16 cellular contexts compared by ENCODE assay signal in genomic region chr5:178209334-178210072, GRCh38. TPM values are rescaled to one million over a fixed set of nuclear protein-coding genes. Genes with fewer than 3 reads are reported as not detected.
DNase-seq lines count a peak whose midpoint lies in the region; ATAC-seq, FAIRE-seq and TF ChIP-seq lines count a peak whose summit lies in the region.
"Had no signal": no experiment of that assay in that cellular context is flagged by ENCODE, and none has a peak within 500 bp of the region (broad histone marks: within the 10 kb centered on the region; RNA-seq: fewer than 3 reads in every experiment).

No MANE protein-coding gene starts in this region.

- peaks cover 39 to 49% of the 10 kb centered on the region in 2 donors for H3K4me1 Mint-ChIP-seq in natural killer cell treated with Interleukin-12 subunit alpha and Interleukin-12 subunit beta and Interleukin-15 and Interleukin-18, amount 100 ng/mL, for 72 hours (ENCODE audit: low read depth in 2 of 2)
- H3K4me1 Mint-ChIP-seq in natural killer cell (peaks cover 29 to 45% of the 10 kb centered on the region in 2 donors), activated B cell treated with CpG ODN at 0.5 μM for 24 hours (peaks cover 25% of the 10 kb centered on the region)
- H3K4me1 Mint-ChIP-seq in naive thymus-derived CD4-positive, alpha-beta T cell = peaks cover 28 to 50% (median 35%) of the 10 kb centered on the region in 7 donors

- no peak overlapping the region for H3K27ac ChIP-seq in HepG2 (ENCODE audit: extremely low read length, insufficient read depth, low read length)
- no peak overlapping the region for H3K27ac ChIP-seq in naive thymus-derived CD4-positive, alpha-beta T cell (ENCODE audit: low read depth, low read length)
- H3K27ac ChIP-seq: dorsolateral prefrontal cortex, HL-60, pancreas, tibial artery had no signal

- H2AFZ ChIP-seq in HepG2 (ENCODE audit: low read length) = no peak overlapping the region

- no peak for TF ChIP-seq RAD21 in HepG2 (CRISPR knock-in tag; IDR thresholded peaks at IDR 0.05)

- peaks cover 39% of the 10 kb centered on the region for H4K20me1 ChIP-seq in HepG2 (ENCODE audit: insufficient read depth, low read length)

- intact Hi-C loops in natural killer cell (cut with micrococcal nuclease) (no loop called here), activated B cell treated with CpG ODN at 0.5 μM for 24 hours (cut with micrococcal nuclease) (loop anchor here (10.0 kb wide), 1 partner anchor 415 kb away; the partner anchor contains the start of gene CLK4), HepG2 (cut with micrococcal nuclease; ENCODE audit: unreplicated experiment) (no loop called here)
- intact Hi-C loops in naive thymus-derived CD4-positive, alpha-beta T cell (cut with micrococcal nuclease) = loop anchor here (5.0 to 10.0 kb wide), 6 partner anchors 77 to 1863 kb away; partner anchors contain the start of genes RUFY1 (in 2 of the 2), ARL10 (in 1 of the 2), KIAA1191 (in 1 of the 2) and RMND5B (in 1 of the 2)

- BruUV-seq in HepG2 (replicated peaks; lab: Mats Ljungman, UMichigan) = no TSS peak

- CTCF ChIA-PET in activated B cell treated with CpG ODN at 0.5 μM for 24 hours (lab: Charles Lee) (no interaction called here), HepG2 (lab: Yijun Ruan, JAX; ENCODE audit: low intra/inter-chr PET ratio, low total read pairs) (no interaction called here)
- CTCF ChIA-PET in naive thymus-derived CD4-positive, alpha-beta T cell (lab: Charles Lee) = no interaction called here

- H3K4me3 Mint-ChIP-seq in natural killer cell treated with Interleukin-12 subunit alpha and Interleukin-12 subunit beta and Interleukin-15 and Interleukin-18, amount 100 ng/mL, for 72 hours = no peak overlapping the region
- H3K4me3 Mint-ChIP-seq in natural killer cell (no peak overlapping the region), activated B cell treated with CpG ODN at 0.5 μM for 24 hours (no peak overlapping the region)
- no peak overlapping the region for H3K4me3 Mint-ChIP-seq in naive thymus-derived CD4-positive, alpha-beta T cell

- no peak for ATAC-seq in natural killer cell treated with Interleukin-12 subunit alpha and Interleukin-12 subunit beta and Interleukin-15 and Interleukin-18, amount 100 ng/mL, for 72 hours
- ATAC-seq in natural killer cell (no peak), activated B cell treated with CpG ODN at 0.5 μM for 24 hours (ENCODE audit: low read depth) (no peak), HepG2 (no peak)
- ATAC-seq in naive thymus-derived CD4-positive, alpha-beta T cell = no peak
- ATAC-seq: pancreas, Right ventricle myocardium inferior had no signal

- H3K4me1 ChIP-seq in HepG2 (ENCODE audit: insufficient read depth, low read length) = peaks cover 48% of the 10 kb centered on the region
- peaks cover 11 to 25% of the 10 kb centered on the region in 2 donors for H3K4me1 ChIP-seq in naive thymus-derived CD4-positive, alpha-beta T cell (ENCODE audit: control insufficient read depth in 2 of 2, insufficient read depth in 2 of 2, low read length in 2 of 2)

- H3K4me3 ChIP-seq in HepG2 (replicated peaks in 1 of 3; ENCODE audit: insufficient read depth in 1 of 3, low read depth in 2 of 3, low read length in 3 of 3) = no peak overlapping the region
- no peak overlapping the region for H3K4me3 ChIP-seq in naive thymus-derived CD4-positive, alpha-beta T cell (ENCODE audit: low read length)
- H3K4me3 ChIP-seq: dorsolateral prefrontal cortex, pancreas, tibial artery had no signal

- H3K9me3 ChIP-seq in HepG2 (ENCODE audit: low read length) = no peaks in the 10 kb centered on the region
- no peaks in the 10 kb centered on the region for H3K9me3 ChIP-seq in naive thymus-derived CD4-positive, alpha-beta T cell (ENCODE audit: control insufficient read depth in 2 of 3, low read length in 3 of 3)
- H3K9me3 ChIP-seq: pancreas, tibial artery had no signal

- TF ChIP-seq EP300 in HepG2 (IDR thresholded peaks at IDR 0.05; ENCODE audit: low read depth in 2 of 2, low read length in 2 of 2) (no peak), HepG2 (CRISPR knock-in tag; IDR thresholded peaks at IDR 0.05; ENCODE audit: borderline replicate concordance) (no peak)

- no peak for DNase-seq in natural killer cell treated with Interleukin-12 subunit alpha and Interleukin-12 subunit beta and Interleukin-15 and Interleukin-18, amount 100 ng/mL, for 72 hours (ENCODE audit: low spot score)
- DNase-seq in natural killer cell (no peak), activated B cell treated with CpG ODN at 0.5 μM for 24 hours (no peak), HepG2 (ENCODE audit: low spot score) (no peak), NCI-H1105 (lab: John Stamatoyannopoulos, UW) (no peak), OCI-M1 (lab: John Stamatoyannopoulos, UW) (no peak), ureter (ENCODE audit: low spot score) (no peak)
- DNase-seq in naive thymus-derived CD4-positive, alpha-beta T cell = no peak
- DNase-seq: DMS79; stimulated activated CD4-positive, alpha-beta T cell treated with anti-CD3 and anti-CD28 coated beads, Interleukin-12 subunit alpha, Interleukin-12 subunit beta, amount 100 ng/mL, for 4 hours had no signal

- TF ChIP-seq POLR2A in HepG2 (IDR thresholded peaks at IDR 0.05; ENCODE audit: insufficient read depth in 1 of 2, low read depth in 2 of 2, low read length in 2 of 2) = peak in 1 of 2 experiments; percentile 41; a peak in 1 of 4 replicates

- in situ Hi-C loops in HepG2 (cut with HindIII; ENCODE audit: extremely low pct_ligation_motif_present, low pct_unique_long_range_greater_than_20kb) = no loop called here

- H3K36me3 Mint-ChIP-seq in natural killer cell treated with Interleukin-12 subunit alpha and Interleukin-12 subunit beta and Interleukin-15 and Interleukin-18, amount 100 ng/mL, for 72 hours = peaks cover 35% of the 10 kb centered on the region
- H3K36me3 Mint-ChIP-seq in natural killer cell (no peaks in the 10 kb centered on the region), activated B cell treated with CpG ODN at 0.5 μM for 24 hours (ENCODE audit: low read depth) (peaks cover 88% of the 10 kb centered on the region)
- H3K36me3 Mint-ChIP-seq in naive thymus-derived CD4-positive, alpha-beta T cell = peaks cover 5 to 55% (median 18%) of the 10 kb centered on the region in 5 donors

- POLR2A ChIA-PET in activated B cell treated with CpG ODN at 0.5 μM for 24 hours (lab: Charles Lee) (no interaction called here), HepG2 (lab: Yijun Ruan, JAX) (interaction anchor here (1.6 kb wide), 1 partner anchor 21 kb away, joined by 5 read pairs; no protein-coding TSS in a partner anchor)
- POLR2A ChIA-PET in naive thymus-derived CD4-positive, alpha-beta T cell (lab: Charles Lee) = no interaction called here

- WGBS in HepG2 (ENCODE audit: low lambda C conversion rate) = 96% methylated on average over 6 of the region's 8 CpGs

- peak overlapping the region; percentile 16 to 78 for H3K27ac Mint-ChIP-seq in natural killer cell treated with Interleukin-12 subunit alpha and Interleukin-12 subunit beta and Interleukin-15 and Interleukin-18, amount 100 ng/mL, for 72 hours
- no peak overlapping the region for H3K27ac Mint-ChIP-seq in natural killer cell
- H3K27ac Mint-ChIP-seq in activated B cell treated with CpG ODN at 0.5 μM for 24 hours = peak overlapping the region; percentile 53
- peak overlapping the region in 4 of 9 donors; percentile 9 to 51 (median 30) for H3K27ac Mint-ChIP-seq in naive thymus-derived CD4-positive, alpha-beta T cell

- peaks cover 33% of the 10 kb centered on the region for H3K79me2 ChIP-seq in HepG2 (ENCODE audit: insufficient read depth, low read length)

- H3K36me3 ChIP-seq in HepG2 (replicated peaks in 1 of 2; ENCODE audit: control insufficient read depth in 1 of 2, insufficient read depth in 2 of 2, low read length in 2 of 2) = peaks cover 20 to 85% of the 10 kb centered on the region in 2 experiments
- H3K36me3 ChIP-seq in naive thymus-derived CD4-positive, alpha-beta T cell (ENCODE audit: control insufficient read depth in 2 of 3, insufficient read depth in 3 of 3, low read length in 3 of 3) = peaks cover 35 to 77% (median 38%) of the 10 kb centered on the region in 3 experiments

- H3K27me3 Mint-ChIP-seq in natural killer cell treated with Interleukin-12 subunit alpha and Interleukin-12 subunit beta and Interleukin-15 and Interleukin-18, amount 100 ng/mL, for 72 hours = no peaks in the 10 kb centered on the region
- H3K27me3 Mint-ChIP-seq in natural killer cell (ENCODE audit: low read depth in 2 of 2) = no peaks in the 10 kb centered on the region
- H3K27me3 Mint-ChIP-seq in activated B cell treated with CpG ODN at 0.5 μM for 24 hours = no peaks in the 10 kb centered on the region
- H3K27me3 Mint-ChIP-seq in naive thymus-derived CD4-positive, alpha-beta T cell = no peaks in the 10 kb centered on the region

- no peak overlapping the region for H3K9ac ChIP-seq in HepG2 (ENCODE audit: insufficient read depth, low read depth, low read length)

- no peaks in the 10 kb centered on the region; a peak in 1 of 5 replicates for H3K27me3 ChIP-seq in HepG2 (ENCODE audit: control insufficient read depth in 1 of 2, insufficient read depth in 2 of 2, low read length in 2 of 2)
- no peaks in the 10 kb centered on the region for H3K27me3 ChIP-seq in naive thymus-derived CD4-positive, alpha-beta T cell (ENCODE audit: control insufficient read depth in 2 of 2, insufficient read depth in 2 of 2, low read length in 2 of 2)
- H3K27me3 ChIP-seq: dorsolateral prefrontal cortex, pancreas, tibial artery had no signal

- TF ChIP-seq CTCF in natural killer cell (IDR thresholded peaks at IDR 0.05) (no peak), activated B cell treated with CpG ODN at 0.5 μM for 24 hours (IDR thresholded peaks at IDR 0.05) (no peak), HepG2 (CRISPR knock-in tag; IDR thresholded peaks at IDR 0.05) (no peak)

- H3K4me2 ChIP-seq in HepG2 (ENCODE audit: low read depth, low read length) = no peak overlapping the region

- no peak for FAIRE-seq in HepG2 (lab: Jason Lieb, UNC)
- FAIRE-seq: pancreas had no signal

- H3K9me3 Mint-ChIP-seq in natural killer cell treated with Interleukin-12 subunit alpha and Interleukin-12 subunit beta and Interleukin-15 and Interleukin-18, amount 100 ng/mL, for 72 hours = no peaks in the 10 kb centered on the region
- H3K9me3 Mint-ChIP-seq in natural killer cell (no peaks in the 10 kb centered on the region), activated B cell treated with CpG ODN at 0.5 μM for 24 hours (no peaks in the 10 kb centered on the region)
- peaks cover 0 to under 1% (median 0%) of the 10 kb centered on the region in 11 donors for H3K9me3 Mint-ChIP-seq in naive thymus-derived CD4-positive, alpha-beta T cell

RNA-seq across cellular contexts. Expression of gene HNRNPAB, which starts 5.2 kb away (rescaled TPM):
- 100 to 1,000 TPM; 314 to 481 TPM for total RNA-seq in natural killer cell treated with Interleukin-12 subunit alpha and Interleukin-12 subunit beta and Interleukin-15 and Interleukin-18, amount 100 ng/mL, for 72 hours
- total RNA-seq in natural killer cell (10 to 100 TPM; 77.6 to 98.4 (median 88.4) TPM), activated B cell treated with CpG ODN at 0.5 μM for 24 hours (118 and 120 TPM in 2 replicates), HepG2 (2016; rRNA removed; fragmentation: Illumina TruSeq; extraction: Trizol) (111 and 132 TPM in 2 replicates), ureter (180 TPM)
- 12.0 and 13.3 TPM in 2 replicates for total RNA-seq in HepG2 (2016; cell fraction: cytosol; rRNA removed; fragmentation: Illumina TruSeq; extraction: Trizol; ENCODE audit: low read depth)
- total RNA-seq in HepG2 (2016; cell fraction: insoluble cytoplasmic fraction; rRNA removed; fragmentation: Illumina TruSeq; extraction: Trizol) = 110 and 122 TPM in 2 replicates
- total RNA-seq in HepG2 (2016; cell fraction: membrane; rRNA removed; fragmentation: Illumina TruSeq; extraction: Trizol) = 37.5 and 44.0 TPM in 2 replicates
- 54.8 and 64.8 TPM in 2 replicates for total RNA-seq in HepG2 (2016; cell fraction: nucleus; rRNA removed; fragmentation: Illumina TruSeq; extraction: Trizol)
- 46.1 and 62.6 TPM in 2 replicates for polyA plus RNA-seq in HepG2 (2011; rRNA removed)
- 52.5 and 54.6 TPM in 2 replicates for polyA plus RNA-seq in HepG2 (2011; cell fraction: cytosol; rRNA removed)
- 28.6 and 30.1 TPM in 2 replicates for polyA plus RNA-seq in HepG2 (2011; cell fraction: nucleus; rRNA removed)
- 55.4 and 68.0 TPM in 2 replicates for polyA plus RNA-seq in HepG2 (2012)
- 12.0 and 13.6 TPM in 2 replicates for polyA plus RNA-seq in HepG2 (2016; cell fraction: cytosol; fragmentation: Illumina TruSeq; extraction: Trizol; ENCODE audit: low read depth)
- polyA plus RNA-seq in HepG2 (2016; cell fraction: insoluble cytoplasmic fraction; fragmentation: Illumina TruSeq; extraction: Trizol; ENCODE audit: low read depth) = 241 and 256 TPM in 2 replicates
- 36.3 and 40.6 TPM in 2 replicates for polyA plus RNA-seq in HepG2 (2016; cell fraction: membrane; fragmentation: Illumina TruSeq; extraction: Trizol; ENCODE audit: low read depth)
- 151 and 157 TPM in 2 replicates for polyA plus RNA-seq in HepG2 (2016; cell fraction: nucleus; fragmentation: Illumina TruSeq; extraction: Trizol; ENCODE audit: insufficient read depth, low read depth)
- 17.1 and 71.1 TPM in 2 replicates for polyA minus RNA-seq in HepG2 (2011; rRNA and poly(A)+ RNA removed; ENCODE audit: low replicate concordance)
- polyA minus RNA-seq in HepG2 (2011; cell fraction: cytosol; rRNA and poly(A)+ RNA removed) = 15.4 and 24.9 TPM in 2 replicates
- 26.0 and 31.3 TPM in 2 replicates for polyA minus RNA-seq in HepG2 (2011; cell fraction: nucleus; rRNA and poly(A)+ RNA removed)
- 100 to 1,000 TPM in 1 of 5 experiments, 10 to 100 TPM in 4; 68.9 to 197 (median 82.6) TPM for total RNA-seq in naive thymus-derived CD4-positive, alpha-beta T cell
- polyA plus RNA-seq in naive thymus-derived CD4-positive, alpha-beta T cell = 10 to 100 TPM; 40.6 to 62.4 TPM

RNA-seq across cellular contexts. Expression of gene GMCL2, which starts 22.3 kb away (rescaled TPM):
- total RNA-seq in natural killer cell treated with Interleukin-12 subunit alpha and Interleukin-12 subunit beta and Interleukin-15 and Interleukin-18, amount 100 ng/mL, for 72 hours = not detected
- total RNA-seq in natural killer cell = not detected
- not detected in 2 replicates for total RNA-seq in activated B cell treated with CpG ODN at 0.5 μM for 24 hours
- not detected in 2 replicates for total RNA-seq in HepG2 (2016; rRNA removed; fragmentation: Illumina TruSeq; extraction: Trizol)
- total RNA-seq in HepG2 (2016; cell fraction: cytosol; rRNA removed; fragmentation: Illumina TruSeq; extraction: Trizol; ENCODE audit: low read depth) = not detected in 2 replicates
- not detected in 2 replicates for total RNA-seq in HepG2 (2016; cell fraction: insoluble cytoplasmic fraction; rRNA removed; fragmentation: Illumina TruSeq; extraction: Trizol)
- not detected in 2 replicates for total RNA-seq in HepG2 (2016; cell fraction: membrane; rRNA removed; fragmentation: Illumina TruSeq; extraction: Trizol)
- not detected in 2 replicates for total RNA-seq in HepG2 (2016; cell fraction: nucleus; rRNA removed; fragmentation: Illumina TruSeq; extraction: Trizol)
- 0.03 TPM in 1 of 2 replicates, not detected in the other for polyA plus RNA-seq in HepG2 (2011; rRNA removed)
- not detected in 2 replicates for polyA plus RNA-seq in HepG2 (2011; cell fraction: cytosol; rRNA removed)
- polyA plus RNA-seq in HepG2 (2011; cell fraction: nucleus; rRNA removed) = not detected in 2 replicates
- polyA plus RNA-seq in HepG2 (2012) = 0.05 TPM in 1 of 2 replicates, not detected in the other
- not detected in 2 replicates for polyA plus RNA-seq in HepG2 (2016; cell fraction: cytosol; fragmentation: Illumina TruSeq; extraction: Trizol; ENCODE audit: low read depth)
- polyA plus RNA-seq in HepG2 (2016; cell fraction: insoluble cytoplasmic fraction; fragmentation: Illumina TruSeq; extraction: Trizol; ENCODE audit: low read depth) = not detected in 2 replicates
- polyA plus RNA-seq in HepG2 (2016; cell fraction: membrane; fragmentation: Illumina TruSeq; extraction: Trizol; ENCODE audit: low read depth) = not detected in 2 replicates
- not detected in 2 replicates for polyA plus RNA-seq in HepG2 (2016; cell fraction: nucleus; fragmentation: Illumina TruSeq; extraction: Trizol; ENCODE audit: insufficient read depth, low read depth)
- not detected in 2 replicates for polyA minus RNA-seq in HepG2 (2011; rRNA and poly(A)+ RNA removed; ENCODE audit: low replicate concordance)
- polyA minus RNA-seq in HepG2 (2011; cell fraction: cytosol; rRNA and poly(A)+ RNA removed) = not detected in 2 replicates
- not detected in 2 replicates for polyA minus RNA-seq in HepG2 (2011; cell fraction: nucleus; rRNA and poly(A)+ RNA removed)
- total RNA-seq in naive thymus-derived CD4-positive, alpha-beta T cell = not detected
- polyA plus RNA-seq in naive thymus-derived CD4-positive, alpha-beta T cell = not detected
- total RNA-seq in ureter = not detected
- total RNA-seq: lung microvascular endothelial cell, pancreas, Right ventricle myocardium inferior had no signal
- polyA plus RNA-seq: pancreas had no signal

RNA-seq across cellular contexts. Expression of gene PHYKPL, which starts 23.1 kb away (rescaled TPM):
- total RNA-seq in natural killer cell treated with Interleukin-12 subunit alpha and Interleukin-12 subunit beta and Interleukin-15 and Interleukin-18, amount 100 ng/mL, for 72 hours = 100 to 1,000 TPM; 133 to 191 TPM
- total RNA-seq in natural killer cell (100 to 1,000 TPM; 111 to 134 (median 131) TPM), activated B cell treated with CpG ODN at 0.5 μM for 24 hours (176 and 205 TPM in 2 replicates), HepG2 (2016; rRNA removed; fragmentation: Illumina TruSeq; extraction: Trizol) (6.5 and 18.0 TPM in 2 replicates), ureter (132 TPM)
- 9.3 and 10.3 TPM in 2 replicates for total RNA-seq in HepG2 (2016; cell fraction: cytosol; rRNA removed; fragmentation: Illumina TruSeq; extraction: Trizol; ENCODE audit: low read depth)
- 6.3 and 18.2 TPM in 2 replicates for total RNA-seq in HepG2 (2016; cell fraction: insoluble cytoplasmic fraction; rRNA removed; fragmentation: Illumina TruSeq; extraction: Trizol)
- 12.3 and 14.3 TPM in 2 replicates for total RNA-seq in HepG2 (2016; cell fraction: membrane; rRNA removed; fragmentation: Illumina TruSeq; extraction: Trizol)
- total RNA-seq in HepG2 (2016; cell fraction: nucleus; rRNA removed; fragmentation: Illumina TruSeq; extraction: Trizol) = 28.0 and 31.5 TPM in 2 replicates
- 78.6 and 94.3 TPM in 2 replicates for polyA plus RNA-seq in HepG2 (2011; rRNA removed)
- polyA plus RNA-seq in HepG2 (2011; cell fraction: cytosol; rRNA removed) = 35.8 and 36.7 TPM in 2 replicates
- polyA plus RNA-seq in HepG2 (2011; cell fraction: nucleus; rRNA removed) = 312 and 345 TPM in 2 replicates
- 25.4 and 34.0 TPM in 2 replicates for polyA plus RNA-seq in HepG2 (2012)
- polyA plus RNA-seq in HepG2 (2016; cell fraction: cytosol; fragmentation: Illumina TruSeq; extraction: Trizol; ENCODE audit: low read depth) = 6.9 and 8.7 TPM in 2 replicates
- polyA plus RNA-seq in HepG2 (2016; cell fraction: insoluble cytoplasmic fraction; fragmentation: Illumina TruSeq; extraction: Trizol; ENCODE audit: low read depth) = 6.1 and 7.0 TPM in 2 replicates
- 9.0 and 11.2 TPM in 2 replicates for polyA plus RNA-seq in HepG2 (2016; cell fraction: membrane; fragmentation: Illumina TruSeq; extraction: Trizol; ENCODE audit: low read depth)
- 47.5 and 57.4 TPM in 2 replicates for polyA plus RNA-seq in HepG2 (2016; cell fraction: nucleus; fragmentation: Illumina TruSeq; extraction: Trizol; ENCODE audit: insufficient read depth, low read depth)
- 97.9 and 139 TPM in 2 replicates for polyA minus RNA-seq in HepG2 (2011; rRNA and poly(A)+ RNA removed; ENCODE audit: low replicate concordance)
- polyA minus RNA-seq in HepG2 (2011; cell fraction: cytosol; rRNA and poly(A)+ RNA removed) = 10.3 and 11.5 TPM in 2 replicates
- 134 and 154 TPM in 2 replicates for polyA minus RNA-seq in HepG2 (2011; cell fraction: nucleus; rRNA and poly(A)+ RNA removed)
- total RNA-seq in naive thymus-derived CD4-positive, alpha-beta T cell = 100 to 1,000 TPM; 107 to 265 (median 176) TPM
- polyA plus RNA-seq in naive thymus-derived CD4-positive, alpha-beta T cell = 10 to 100 TPM; 38.8 to 50.2 TPM

RNA-seq across cellular contexts. Expression of gene NHP2, which starts 55.8 kb away (rescaled TPM):
- 100 to 1,000 TPM; 139 to 196 TPM for total RNA-seq in natural killer cell treated with Interleukin-12 subunit alpha and Interleukin-12 subunit beta and Interleukin-15 and Interleukin-18, amount 100 ng/mL, for 72 hours
- total RNA-seq in natural killer cell (10 to 100 TPM; 39.2 to 43.5 (median 40.2) TPM), activated B cell treated with CpG ODN at 0.5 μM for 24 hours (175 and 180 TPM in 2 replicates), HepG2 (2016; rRNA removed; fragmentation: Illumina TruSeq; extraction: Trizol) (96.1 and 113 TPM in 2 replicates), ureter (183 TPM)
- total RNA-seq in HepG2 (2016; cell fraction: cytosol; rRNA removed; fragmentation: Illumina TruSeq; extraction: Trizol; ENCODE audit: low read depth) = 68.1 and 88.8 TPM in 2 replicates
- total RNA-seq in HepG2 (2016; cell fraction: insoluble cytoplasmic fraction; rRNA removed; fragmentation: Illumina TruSeq; extraction: Trizol) = 97.1 and 114 TPM in 2 replicates
- 84.9 and 113 TPM in 2 replicates for total RNA-seq in HepG2 (2016; cell fraction: membrane; rRNA removed; fragmentation: Illumina TruSeq; extraction: Trizol)
- 34.2 and 43.0 TPM in 2 replicates for total RNA-seq in HepG2 (2016; cell fraction: nucleus; rRNA removed; fragmentation: Illumina TruSeq; extraction: Trizol)
- polyA plus RNA-seq in HepG2 (2011; rRNA removed) = 56.2 and 60.8 TPM in 2 replicates
- polyA plus RNA-seq in HepG2 (2011; cell fraction: cytosol; rRNA removed) = 78.2 and 86.1 TPM in 2 replicates
- 29.3 and 29.5 TPM in 2 replicates for polyA plus RNA-seq in HepG2 (2011; cell fraction: nucleus; rRNA removed)
- polyA plus RNA-seq in HepG2 (2012) = 75.3 and 78.7 TPM in 2 replicates
- 93.8 and 147 TPM in 2 replicates for polyA plus RNA-seq in HepG2 (2016; cell fraction: cytosol; fragmentation: Illumina TruSeq; extraction: Trizol; ENCODE audit: low read depth)
- polyA plus RNA-seq in HepG2 (2016; cell fraction: insoluble cytoplasmic fraction; fragmentation: Illumina TruSeq; extraction: Trizol; ENCODE audit: low read depth) = 159 and 169 TPM in 2 replicates
- polyA plus RNA-seq in HepG2 (2016; cell fraction: membrane; fragmentation: Illumina TruSeq; extraction: Trizol; ENCODE audit: low read depth) = 102 and 133 TPM in 2 replicates
- polyA plus RNA-seq in HepG2 (2016; cell fraction: nucleus; fragmentation: Illumina TruSeq; extraction: Trizol; ENCODE audit: insufficient read depth, low read depth) = 79.3 and 81.0 TPM in 2 replicates
- 38.1 and 80.1 TPM in 2 replicates for polyA minus RNA-seq in HepG2 (2011; rRNA and poly(A)+ RNA removed; ENCODE audit: low replicate concordance)
- 25.2 and 34.9 TPM in 2 replicates for polyA minus RNA-seq in HepG2 (2011; cell fraction: cytosol; rRNA and poly(A)+ RNA removed)
- polyA minus RNA-seq in HepG2 (2011; cell fraction: nucleus; rRNA and poly(A)+ RNA removed) = 28.8 and 31.7 TPM in 2 replicates
- 100 to 1,000 TPM in 1 of 5 experiments, 10 to 100 TPM in 4; 50.5 to 149 (median 70.5) TPM for total RNA-seq in naive thymus-derived CD4-positive, alpha-beta T cell
- polyA plus RNA-seq in naive thymus-derived CD4-positive, alpha-beta T cell = 100 to 1,000 TPM; 226 to 231 TPM

Comparison
In these comparisons a context has a peak if more than half of its experiments do, and no peak if none do; other contexts are left out.
1. H3K27ac Mint-ChIP-seq: peak in natural killer cell treated with Interleukin-12 subunit alpha and Interleukin-12 subunit beta and Interleukin-15 and Interleukin-18, amount 100 ng/mL, for 72 hours (2 of 2) and activated B cell treated with CpG ODN at 0.5 μM for 24 hours (single experiment); none in natural killer cell (0 of 2).
2. intact Hi-C loops: an anchor here in activated B cell treated with CpG ODN at 0.5 μM for 24 hours (10.0 kb wide) and naive thymus-derived CD4-positive, alpha-beta T cell (5.0 to 10.0 kb wide); none called in natural killer cell and HepG2.